Comparison of ENCODE assay signal across 10 cellular contexts in the genomic region with DNA sequence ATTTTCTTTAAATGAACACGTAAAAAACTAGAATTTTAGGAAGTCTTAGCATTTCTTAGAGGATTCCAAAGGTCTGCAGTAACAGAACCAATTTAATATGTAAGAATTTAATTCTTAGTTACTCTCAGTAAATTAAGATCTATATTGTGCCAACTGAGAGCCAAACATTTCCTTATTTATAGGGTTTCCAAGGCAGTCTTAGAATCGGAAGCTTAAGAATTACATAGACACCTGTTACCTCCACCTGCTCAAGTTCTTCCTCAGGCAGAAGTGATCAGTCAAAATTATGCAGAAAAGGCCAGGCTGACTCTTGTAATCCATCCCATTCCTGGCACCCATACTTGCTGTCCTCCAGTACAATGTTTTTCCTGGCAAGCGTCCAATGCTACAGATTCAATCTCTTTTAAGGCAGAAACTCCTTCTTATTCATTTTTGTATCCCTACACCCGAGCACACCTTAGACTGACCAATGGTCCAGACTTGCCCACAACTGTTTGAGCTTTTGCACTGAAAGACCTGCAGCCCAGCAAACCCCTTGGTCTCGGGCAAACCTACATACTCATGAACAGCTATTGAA.
DNase-seq lines count a peak whose midpoint lies in the region; TF ChIP-seq lines count a peak whose summit lies in the region.
"Had no signal": no experiment of that assay in that cellular context is flagged by ENCODE, and none has a peak within 500 bp of the region (broad histone marks: within the 10 kb centered on the region; RNA-seq: fewer than 3 reads in every experiment).

No MANE protein-coding gene starts in this region.

- no peak overlapping the region for H3K14ac ChIP-seq in H9 (ENCODE audit: insufficient read depth, low read length)

- peaks cover 0 to 2% (median 1%) of the 10 kb centered on the region in 3 experiments; a peak in 3 of 7 replicates for H3K36me3 Mint-ChIP-seq in H9 (ENCODE audit: insufficient read depth in 1 of 3, low read depth in 3 of 3)
- H3K36me3 Mint-ChIP-seq in progenitor cell of endocrine pancreas (ENCODE audit: insufficient read depth), result no peaks in the 10 kb centered on the region

- no peaks in the 10 kb centered on the region for H3K27me3 ChIP-seq in H9 (ENCODE audit: insufficient read depth, low read length)

- H4K8ac ChIP-seq in H9 (replicated peaks; ENCODE audit: insufficient read length, low read depth, low read length), result no peak overlapping the region

- peaks cover 6 to 7% of the 10 kb centered on the region in 2 experiments for H3K4me1 Mint-ChIP-seq in H9
- no peaks in the 10 kb centered on the region for H3K4me1 Mint-ChIP-seq in progenitor cell of endocrine pancreas (ENCODE audit: low read depth)

- H3K4me3 ChIP-seq in choroid plexus epithelial cell (ENCODE audit: low read depth, low read length) (no peak overlapping the region), skeletal muscle cell (ENCODE audit: low read depth, low read length) (no peak overlapping the region)

- H2AK5ac ChIP-seq in H9 (ENCODE audit: insufficient read length, low read length), result no peak overlapping the region

- H2BK12ac ChIP-seq in H9 (ENCODE audit: insufficient read length, low read depth, low read length), result no peak overlapping the region

- no peaks in the 10 kb centered on the region for H3K23me2 ChIP-seq in H9 (ENCODE audit: insufficient read length, low read depth, low read length, poor library complexity, severe bottlenecking)

- no peaks in the 10 kb centered on the region for H4K20me1 ChIP-seq in H9 (ENCODE audit: control insufficient read depth, insufficient read depth, insufficient read length)

- H2BK20ac ChIP-seq in H9 (ENCODE audit: low read depth, low read length, poor library complexity, severe bottlenecking), result no peak overlapping the region

- H2AFZ ChIP-seq in H9 (ENCODE audit: low read length), result no peak overlapping the region

- no peaks in the 10 kb centered on the region; the same call in 1 of the 2 replicates for H3K4me1 ChIP-seq in H9 (ENCODE audit: insufficient read depth, low read length)

- TF ChIP-seq CTCF in choroid plexus epithelial cell (conservative IDR thresholded peaks at IDR 0.05; ENCODE audit: low read depth, low read length) (no peak), H9 (conservative IDR thresholded peaks at IDR 0.05) (no peak), progenitor cell of endocrine pancreas (IDR thresholded peaks at IDR 0.05; ENCODE audit: unreplicated experiment) (no peak)

- H3K18ac ChIP-seq in H9 (ENCODE audit: insufficient read length, low read depth, low read length), result no peak overlapping the region

- H3K79me1 ChIP-seq in H9 (ENCODE audit: insufficient read depth, low read depth, low read length, poor library complexity, severe bottlenecking), result no peaks in the 10 kb centered on the region

- H3K27me3 Mint-ChIP-seq in H9 (ENCODE audit: low read depth), result no peaks in the 10 kb centered on the region
- H3K27me3 Mint-ChIP-seq in progenitor cell of endocrine pancreas, result no peaks in the 10 kb centered on the region

- no peak overlapping the region for H3K56ac ChIP-seq in H9 (ENCODE audit: insufficient read length, low read depth, low read length)

- H3K23ac ChIP-seq in H9 (ENCODE audit: insufficient read length, low read depth, low read length), result no peak overlapping the region

- no peak overlapping the region for H3T11ph ChIP-seq in H9 (ENCODE audit: low read length)

- no peak overlapping the region for H3K4me2 ChIP-seq in H9 (ENCODE audit: insufficient read depth, insufficient read length, low read length)

- H2BK120ac ChIP-seq in H9 (ENCODE audit: low read depth, low read length, poor library complexity, severe bottlenecking), result no peak overlapping the region

- H3K4me3 Mint-ChIP-seq in H9 (no peak overlapping the region), progenitor cell of endocrine pancreas (ENCODE audit: low read depth) (no peak overlapping the region)

- H3K9me3 Mint-ChIP-seq in H9 (no peaks in the 10 kb centered on the region), progenitor cell of endocrine pancreas (ENCODE audit: low read depth) (no peaks in the 10 kb centered on the region)

- H3K27ac Mint-ChIP-seq in H9 (no peak overlapping the region), progenitor cell of endocrine pancreas (no peak overlapping the region)

- no peak overlapping the region for H3K9ac ChIP-seq in H9 (ENCODE audit: extremely low read depth, insufficient read length, low read length)

- no peak overlapping the region for H3K4ac ChIP-seq in H9 (ENCODE audit: low read depth, low read length)

- no CpG with 5 or more reads among the region's 5 CpGs for WGBS in H9 (ENCODE audit: extremely low coverage, insufficient read length, low lambda C conversion rate)

- no peaks in the 10 kb centered on the region for H3K9me3 ChIP-seq in H9 (ENCODE audit: control insufficient read depth, low read depth, low read length)

- H4K5ac ChIP-seq in H9 (ENCODE audit: insufficient read length, low read depth, low read length), result no peak overlapping the region

- H2BK5ac ChIP-seq in H9 (ENCODE audit: insufficient read length, low read length), result no peak overlapping the region

- DNase-seq in DMS79 treated with DMSO at 0.1 percent for 48 hours (lab: John Stamatoyannopoulos, UW) (peak; percentile 40), DMS79 (lab: John Stamatoyannopoulos, UW) (no peak), NCI-H2196 (lab: John Stamatoyannopoulos, UW; ENCODE audit: unreplicated experiment) (peak; percentile 92), choroid plexus epithelial cell (ENCODE audit: low read depth) (peak; percentile 93), skeletal muscle cell (ENCODE audit: low read depth) (peak; percentile 65), H9 (no peak), progenitor cell of endocrine pancreas (ENCODE audit: low spot score, unreplicated experiment) (no peak)
- DNase-seq in stimulated activated naive CD4-positive, alpha-beta T cell treated with Interleukin-2 at 50 U/mL for 16 hours (lab: John Stamatoyannopoulos, UW), result no peak
- DNase-seq: aorta, NCI-H526 treated with DMSO at 0.1 percent for 48 hours had no signal

- H3K27ac ChIP-seq in H9 (ENCODE audit: insufficient read length, low read depth, low read length), result no peak overlapping the region

- no peaks in the 10 kb centered on the region for H3K79me2 ChIP-seq in H9 (ENCODE audit: insufficient read depth, low read length)

- no peak overlapping the region for H2BK15ac ChIP-seq in H9 (ENCODE audit: low read depth, low read length)

- no peak overlapping the region for H4K91ac ChIP-seq in H9 (ENCODE audit: insufficient read length, low read depth, low read length)

Comparison
In these comparisons a context has a peak if more than half of its experiments do, and no peak if none do; other contexts are left out.
1. DNase-seq: peak in DMS79 treated with DMSO at 0.1 percent for 48 hours (single experiment), NCI-H2196 (single experiment), choroid plexus epithelial cell (single experiment) and skeletal muscle cell (single experiment); none in DMS79 (single experiment), H9 (single experiment), stimulated activated naive CD4-positive, alpha-beta T cell treated with Interleukin-2 at 50 U/mL for 16 hours (single experiment) and progenitor cell of endocrine pancreas (single experiment).